Comparison of ENCODE assay signal across 8 cellular contexts in the genomic region with DNA sequence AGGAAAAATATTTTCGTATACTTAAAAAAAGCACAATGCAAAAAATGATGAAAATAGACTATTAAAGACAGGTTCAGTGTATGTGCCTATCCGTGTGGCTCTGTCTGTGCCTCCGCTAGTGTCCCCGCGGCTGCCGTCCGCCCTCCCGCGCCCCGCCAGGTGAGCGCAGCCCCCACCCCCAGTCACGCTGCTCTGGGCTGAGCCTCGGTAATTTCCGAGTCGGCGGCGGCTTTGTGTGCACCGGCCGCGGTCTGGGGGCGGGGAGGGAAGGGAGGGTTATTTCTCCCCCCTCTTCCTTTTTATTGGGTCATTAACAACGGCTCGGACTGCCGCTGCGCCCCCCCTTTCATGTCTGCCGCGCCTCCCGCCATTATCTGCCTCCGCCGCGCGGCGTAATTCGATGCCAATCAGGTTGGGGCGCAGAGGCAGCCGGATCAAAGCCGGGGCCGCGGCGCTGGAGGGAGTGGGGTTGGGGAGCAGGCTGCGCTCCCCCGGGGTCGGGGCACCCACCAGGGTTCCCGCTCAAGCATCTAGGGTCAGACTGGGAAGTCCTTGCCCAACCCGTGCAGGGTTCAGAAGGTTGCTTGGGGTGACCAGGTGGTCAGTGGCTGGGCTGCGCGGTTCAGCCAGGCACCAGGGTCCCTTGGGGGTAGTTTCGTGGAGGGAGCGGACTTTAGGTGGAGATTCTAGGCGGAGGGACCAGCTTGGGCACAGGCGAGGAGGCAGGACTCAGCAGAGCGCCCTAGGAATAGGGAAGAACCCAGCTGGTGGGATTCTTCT. TPM values are rescaled to one million over a fixed set of nuclear protein-coding genes. Genes with fewer than 3 reads are reported as not detected.
A peak's percentile ranks its signal among the peaks of the same experiment; 100 is the strongest.
DNase-seq lines count a peak whose midpoint lies in the region; ATAC-seq, FAIRE-seq and TF ChIP-seq lines count a peak whose summit lies in the region.

No MANE protein-coding gene starts in this region.

- FAIRE-seq in urothelium cell line (lab: Jason Lieb, UNC), result no peak

- POLR2A ChIA-PET in AG04449 (lab: Yijun Ruan, JAX), result no interaction called here
- POLR2A ChIA-PET in activated CD8-positive, alpha-beta T cell treated with anti-CD3 and anti-CD28 coated beads for 36 hours (lab: Charles Lee), result no interaction called here

- no peaks in the 10 kb centered on the region for H3K36me3 Mint-ChIP-seq in activated CD8-positive, alpha-beta T cell treated with anti-CD3 and anti-CD28 coated beads for 36 hours (ENCODE audit: low read depth)

- peak; percentile 47 for ATAC-seq in activated CD8-positive, alpha-beta T cell treated with anti-CD3 and anti-CD28 coated beads for 36 hours
- ATAC-seq in left colon (peak; percentile 37), GM18861 (IDR thresholded peaks at IDR 0.05; ENCODE audit: unreplicated experiment) (no peak), HG02981 (IDR thresholded peaks at IDR 0.05; ENCODE audit: unreplicated experiment) (no peak)

- H3K4me3 Mint-ChIP-seq in activated CD8-positive, alpha-beta T cell treated with anti-CD3 and anti-CD28 coated beads for 36 hours, result peak overlapping the region; percentile 52

- no peak overlapping the region for H3K27ac Mint-ChIP-seq in activated CD8-positive, alpha-beta T cell treated with anti-CD3 and anti-CD28 coated beads for 36 hours

- peak overlapping the region; percentile 30 for H3K4me3 ChIP-seq in AG04449 (ENCODE audit: low read depth, low read length)

- no peaks in the 10 kb centered on the region for H3K9me3 Mint-ChIP-seq in activated CD8-positive, alpha-beta T cell treated with anti-CD3 and anti-CD28 coated beads for 36 hours

- CTCF ChIA-PET in AG04449 (lab: Yijun Ruan, JAX), result interaction anchor here (0.9 to 17.3 kb wide), 6 partner anchors 10 to 123 kb away, joined by 3 to 795 read pairs (median 16); no protein-coding TSS in a partner anchor
- CTCF ChIA-PET in activated CD8-positive, alpha-beta T cell treated with anti-CD3 and anti-CD28 coated beads for 36 hours (lab: Charles Lee), result interaction anchor here (1.4 to 9.5 kb wide), 4 partner anchors 9 to 120 kb away, joined by 3 to 86 read pairs (median 14); no protein-coding TSS in a partner anchor

- intact Hi-C loops in activated CD8-positive, alpha-beta T cell treated with anti-CD3 and anti-CD28 coated beads for 36 hours (cut with micrococcal nuclease), result no loop called here
- intact Hi-C loops in left colon (cut with DNase I, micrococcal nuclease), result no loop called here

- H3K27me3 Mint-ChIP-seq in activated CD8-positive, alpha-beta T cell treated with anti-CD3 and anti-CD28 coated beads for 36 hours, result peaks cover 26% of the 10 kb centered on the region

- TF ChIP-seq CTCF in AG04449 (IDR thresholded peaks at IDR 0.05; ENCODE audit: insufficient read depth, low read length, missing control alignments) (no peak), GM13976 (IDR thresholded peaks at IDR 0.05; ENCODE audit: borderline replicate concordance, control extremely low read depth, extremely low read depth, insufficient read depth, missing control alignments) (no peak)
- no peak for TF ChIP-seq CTCF in activated CD8-positive, alpha-beta T cell treated with anti-CD3 and anti-CD28 coated beads for 36 hours (IDR thresholded peaks at IDR 0.05)

- DNase-seq in AG04449 (ENCODE audit: low read depth, low spot score) (no peak), GM13976 (ENCODE audit: low spot score) (peak; percentile 78), left colon (no peak), urothelium cell line (ENCODE audit: low spot score) (no peak)
- peak; percentile 49 for DNase-seq in activated CD8-positive, alpha-beta T cell treated with anti-CD3 and anti-CD28 coated beads for 36 hours
- no peak for DNase-seq in activated CD4-positive, CD25-positive, alpha-beta regulatory T cell (lab: John Stamatoyannopoulos, UW)

- peaks cover 39% of the 10 kb centered on the region for H3K4me1 Mint-ChIP-seq in activated CD8-positive, alpha-beta T cell treated with anti-CD3 and anti-CD28 coated beads for 36 hours (ENCODE audit: low read depth)

- in situ Hi-C loops in GM13976 (cut with MboI; ENCODE audit: low sequenced_read_pairs, unreplicated experiment), result loop anchor here (25.0 kb wide), 1 partner anchor 344 kb away; the partner anchor contains the start of gene SPATA24

RNA-seq across cellular contexts. Expression of gene PSD2, which starts 39.5 kb away (rescaled TPM):
- total RNA-seq in activated CD8-positive, alpha-beta T cell treated with anti-CD3 and anti-CD28 coated beads for 36 hours, result under 1 TPM in 1 of 2 experiments, not detected in 1; 0.14 TPM
- total RNA-seq in left colon, result under 1 TPM in 1 of 2 donors, not detected in 1; 0.08 TPM

Comparison
In these comparisons a context has a peak if more than half of its experiments do, and no peak if none do; other contexts are left out.
1. DNase-seq: peak in GM13976 (single experiment) and activated CD8-positive, alpha-beta T cell treated with anti-CD3 and anti-CD28 coated beads for 36 hours (single experiment); none in AG04449 (single experiment), left colon (0 of 2), urothelium cell line (single experiment) and activated CD4-positive, CD25-positive, alpha-beta regulatory T cell (0 of 4).
2. ATAC-seq: peak in activated CD8-positive, alpha-beta T cell treated with anti-CD3 and anti-CD28 coated beads for 36 hours (single experiment) and left colon (single experiment); none in GM18861 (single experiment) and HG02981 (single experiment).